28 cellular contexts compared by ENCODE assay signal in the genomic region with DNA sequence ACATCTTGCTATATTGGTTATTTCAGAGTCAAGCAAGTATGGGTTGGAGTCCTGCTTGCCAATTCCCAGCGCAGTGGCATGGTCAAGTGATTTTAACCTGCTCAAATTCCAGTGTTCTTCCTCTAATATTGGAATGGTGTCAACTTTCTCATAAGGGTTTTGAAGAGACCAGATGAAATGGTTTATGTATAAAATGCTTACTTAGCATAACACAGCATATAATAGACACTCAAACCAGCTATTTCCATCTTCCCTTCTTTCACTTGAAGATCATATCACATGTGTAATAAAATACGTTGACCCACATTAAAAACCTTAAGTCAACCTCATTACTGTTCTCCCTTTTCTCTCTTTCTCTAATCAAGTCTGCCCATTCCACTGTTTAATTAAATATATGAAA.
"Had no signal": no experiment of that assay in that cellular context is flagged by ENCODE, and none has a peak within 500 bp of the region (broad histone marks: within the 10 kb centered on the region; RNA-seq: fewer than 3 reads in every experiment).

No MANE protein-coding gene starts in this region.

- FAIRE-seq: islet of Langerhans, kidney, small intestine, urothelium cell line had no signal

- DNase-seq: hypothalamus; immature natural killer cell; kidney; left colon; left lung; lower lobe of right lung; mammary epithelial cell; mesenchymal stem cell; naive B cell; natural killer cell; ovary; posterior cingulate gyrus; retina; right cardiac atrium; sigmoid colon; small intestine; spleen; stimulated activated CD4-positive, alpha-beta T cell treated with anti-CD3 and anti-CD28 coated beads, Interleukin-4, amount 100 ng/mL, for 24 hours; stimulated activated naive CD4-positive, alpha-beta T cell; tibial artery; trophoblast cell; upper lobe of right lung had no signal

- H3K4me1 ChIP-seq: left lung, lower lobe of right lung, prostate gland, sigmoid colon, spleen, suprapubic skin, tibial artery, upper lobe of right lung had no signal

- H3K27me3 ChIP-seq: left lung, ovary, sigmoid colon, spleen, suprapubic skin, tibial artery, upper lobe of right lung had no signal

- H3K36me3 ChIP-seq: left lung, lower lobe of right lung, ovary, prostate gland, sigmoid colon, spleen, suprapubic skin, thoracic aorta, tibial artery, upper lobe of right lung had no signal

- H3K4me3 ChIP-seq: left lung, lower lobe of right lung, ovary, prostate gland, sigmoid colon, spleen, suprapubic skin, thoracic aorta, tibial artery, upper lobe of right lung had no signal

- ATAC-seq: left colon; left lung; lower lobe of right lung; natural killer cell; right cardiac atrium; stimulated activated effector memory CD8-positive, alpha-beta T cell treated with anti-CD3 and anti-CD28 coated beads, Interleukin-12 subunit alpha, Interleukin-12 subunit beta, amount 100 ng/mL, for 72 hours; upper lobe of right lung had no signal

- H3K9me3 ChIP-seq: left lung, lower lobe of right lung, ovary, prostate gland, sigmoid colon, spleen, suprapubic skin, thoracic aorta, tibial artery, upper lobe of right lung had no signal

- H3K27ac ChIP-seq: left lung, lower lobe of right lung, ovary, prostate gland, sigmoid colon, spleen, suprapubic skin, thoracic aorta, tibial artery, upper lobe of right lung had no signal
